ENCODE assay signal across 9 cellular contexts in genomic region chr11:75347781-75348613, GRCh38. TPM values are rescaled to one million over a fixed set of nuclear protein-coding genes. Genes with fewer than 3 reads are reported as not detected.
A peak's percentile ranks its signal among the peaks of the same experiment; 100 is the strongest.
DNase-seq lines count a peak whose midpoint lies in the region; ATAC-seq and TF ChIP-seq lines count a peak whose summit lies in the region.
"Had no signal": no experiment of that assay in that cellular context is flagged by ENCODE, and none has a peak within 500 bp of the region (broad histone marks: within the 10 kb centered on the region; RNA-seq: fewer than 3 reads in every experiment).

No MANE protein-coding gene starts in this region.

- intact Hi-C loops in colonic mucosa (cut with DNase I): no loop called here
- intact Hi-C loops in naive thymus-derived CD4-positive, alpha-beta T cell (cut with micrococcal nuclease): no loop called here

- H3K36me3 ChIP-seq in BLaER1 (0 out of 2 replicates have a peak, but pooled peaks cover 10% of the 10 kb centered on the region), colonic mucosa (no peaks in the 10 kb centered on the region)
- no peaks in the 10 kb centered on the region for H3K36me3 ChIP-seq in naive thymus-derived CD4-positive, alpha-beta T cell (ENCODE audit: control insufficient read depth in 2 of 3, insufficient read depth in 3 of 3, low read length in 3 of 3)

- CTCF ChIA-PET in naive thymus-derived CD4-positive, alpha-beta T cell (lab: Charles Lee): interaction anchor here (1.0 to 5.7 kb wide), 3 partner anchors 18 to 71 kb away, joined by 3 to 33 read pairs (median 4); no protein-coding TSS in a partner anchor

- no peaks in the 10 kb centered on the region for H3K27me3 Mint-ChIP-seq in naive thymus-derived CD4-positive, alpha-beta T cell

- POLR2A ChIA-PET in naive thymus-derived CD4-positive, alpha-beta T cell (lab: Charles Lee): interaction anchor here (6.9 to 8.6 kb wide), 2 partner anchors 7 to 19 kb away, joined by 79 to 94 read pairs; no protein-coding TSS in a partner anchor

- H3K27ac Mint-ChIP-seq in naive thymus-derived CD4-positive, alpha-beta T cell: peak overlapping the region; percentile 29 to 98 (median 86)

- H3K4me3 ChIP-seq in BLaER1: no peak overlapping the region
- no peak overlapping the region for H3K4me3 ChIP-seq in colonic mucosa
- no peak overlapping the region for H3K4me3 ChIP-seq in naive thymus-derived CD4-positive, alpha-beta T cell (ENCODE audit: low read length)

- peaks cover 6% of the 10 kb centered on the region; the same call in 1 of the 2 replicates for H4K20me1 ChIP-seq in BLaER1

- H3K27me3 ChIP-seq in BLaER1 (no peaks in the 10 kb centered on the region), colonic mucosa (no peaks in the 10 kb centered on the region)
- no peaks in the 10 kb centered on the region for H3K27me3 ChIP-seq in naive thymus-derived CD4-positive, alpha-beta T cell (ENCODE audit: control insufficient read depth in 2 of 2, insufficient read depth in 2 of 2, low read length in 2 of 2)

- H3K27ac ChIP-seq in BLaER1: peak overlapping the region; percentile 96
- peak overlapping the region; percentile 57 for H3K27ac ChIP-seq in colonic mucosa
- H3K27ac ChIP-seq in naive thymus-derived CD4-positive, alpha-beta T cell (ENCODE audit: low read depth, low read length): peak overlapping the region; percentile 47

- H3K4me1 Mint-ChIP-seq in naive thymus-derived CD4-positive, alpha-beta T cell: peaks cover 80 to 92% (median 88%) of the 10 kb centered on the region in 7 donors

- peak overlapping the region in 8 of 10 donors; percentile 8 to 95 (median 67) for H3K4me3 Mint-ChIP-seq in naive thymus-derived CD4-positive, alpha-beta T cell

- H3K9me3 ChIP-seq in BLaER1: no peaks in the 10 kb centered on the region
- H3K9me3 ChIP-seq in colonic mucosa: no peaks in the 10 kb centered on the region
- no peaks in the 10 kb centered on the region for H3K9me3 ChIP-seq in naive thymus-derived CD4-positive, alpha-beta T cell (ENCODE audit: control insufficient read depth in 2 of 3, low read length in 3 of 3)

- H3K4me1 ChIP-seq in BLaER1 (peaks cover 88% of the 10 kb centered on the region), colonic mucosa (peaks cover 50% of the 10 kb centered on the region)
- H3K4me1 ChIP-seq in naive thymus-derived CD4-positive, alpha-beta T cell (ENCODE audit: control insufficient read depth in 2 of 2, insufficient read depth in 2 of 2, low read length in 2 of 2): peaks cover 9 to 79% of the 10 kb centered on the region in 2 donors

- peaks cover 0 to 4% (median 0%) of the 10 kb centered on the region in 11 donors for H3K9me3 Mint-ChIP-seq in naive thymus-derived CD4-positive, alpha-beta T cell

- peak; percentile 34 to 41 for DNase-seq in Kasumi-1 (lab: John Stamatoyannopoulos, UW)
- DNase-seq in colonic mucosa: peak; percentile 52
- DNase-seq in naive thymus-derived CD4-positive, alpha-beta T cell: no peak
- DNase-seq in effector CD8-positive, alpha-beta T cell (lab: John Stamatoyannopoulos, UW): no peak
- DNase-seq in stimulated activated naive CD8-positive, alpha-beta T cell treated with anti-CD3 and anti-CD28 coated beads, Interleukin-15, Interleukin-2, amounts not matched to agents 100 U/mL and 50 U/mL, for 24 hours: no peak

- TF ChIP-seq CTCF in colonic mucosa (IDR thresholded peaks at IDR 0.05): no peak

- peaks cover 0 to 3% (median 0%) of the 10 kb centered on the region in 5 donors for H3K36me3 Mint-ChIP-seq in naive thymus-derived CD4-positive, alpha-beta T cell

- H3K9ac ChIP-seq in BLaER1 (peak overlapping the region; percentile 93; the same call in 1 of the 2 replicates), colonic mucosa (ENCODE audit: low read depth in 2 of 2, low read length in 2 of 2) (peak overlapping the region in 1 of 2 donors; percentile 16)

- no peak for ATAC-seq in naive thymus-derived CD4-positive, alpha-beta T cell
- ATAC-seq in HG03342 (IDR thresholded peaks at IDR 0.05; ENCODE audit: unreplicated experiment) (no peak), HG03159 (IDR thresholded peaks at IDR 0.05; ENCODE audit: unreplicated experiment) (no peak)
- no peak for ATAC-seq in stimulated activated naive CD8-positive, alpha-beta T cell treated with anti-CD3 and anti-CD28 coated beads, Interleukin-15, Interleukin-2, amounts not matched to agents 100 U/mL and 50 U/mL, for 24 hours
- ATAC-seq: HCT116 had no signal

- H3K4me2 ChIP-seq in BLaER1: peak overlapping the region; percentile 93

RNA-seq across cellular contexts. Expression of gene ARRB1, which starts 3.5 kb away (rescaled TPM):
- total RNA-seq in colonic mucosa: 10 to 100 TPM; 70.3 to 73.4 TPM
- total RNA-seq in naive thymus-derived CD4-positive, alpha-beta T cell: 100 to 1,000 TPM in 1 of 5 experiments, 10 to 100 TPM in 4; 47.8 to 104 (median 63.9) TPM
- 1 to 10 TPM; 7.5 to 9.0 TPM for polyA plus RNA-seq in naive thymus-derived CD4-positive, alpha-beta T cell

RNA-seq across cellular contexts. Expression of gene RPS3, which starts 51.3 kb away (rescaled TPM):
- total RNA-seq in colonic mucosa: 1,000 to 10,000 TPM; 2,133 to 2,596 TPM
- 1,000 to 10,000 TPM; 3,135 to 5,501 (median 5,089) TPM for total RNA-seq in naive thymus-derived CD4-positive, alpha-beta T cell
- polyA plus RNA-seq in naive thymus-derived CD4-positive, alpha-beta T cell: 1,000 to 10,000 TPM; 6,041 to 7,167 TPM

Comparison
In these comparisons a context has a peak if more than half of its experiments do, and no peak if none do; other contexts are left out.
1. DNase-seq: peak in Kasumi-1 (2 of 2) and colonic mucosa (single experiment); none in naive thymus-derived CD4-positive, alpha-beta T cell (0 of 9), effector CD8-positive, alpha-beta T cell (single experiment) and stimulated activated naive CD8-positive, alpha-beta T cell treated with anti-CD3 and anti-CD28 coated beads, Interleukin-15, Interleukin-2, amounts not matched to agents 100 U/mL and 50 U/mL, for 24 hours (single experiment).
2. Peak in every context shown above with its lines, with median percentiles within 50 percentile points of each other: H3K27ac ChIP-seq.